In genomic region chr3:57952651-57953050, GRCh38 we compare ENCODE assay signal across 12 cellular contexts. TPM values are rescaled to one million over a fixed set of nuclear protein-coding genes. Genes with fewer than 3 reads are reported as not detected.
DNase-seq lines count a peak whose midpoint lies in the region; ATAC-seq and TF ChIP-seq lines count a peak whose summit lies in the region.
"Had no signal": no experiment of that assay in that cellular context is flagged by ENCODE, and none has a peak within 500 bp of the region (broad histone marks: within the 10 kb centered on the region; RNA-seq: fewer than 3 reads in every experiment).

No MANE protein-coding gene starts in this region.

- 34 to 73% methylated on average over 2 to 3 of the region's 5 CpGs for WGBS in gastroesophageal sphincter (ENCODE audit: low coverage in 1 of 2), 2 donors

- H3K27me3 ChIP-seq in gastroesophageal sphincter: no peaks in the 10 kb centered on the region
- no peaks in the 10 kb centered on the region for H3K27me3 ChIP-seq in parathyroid adenoma (ENCODE audit: control insufficient read depth, insufficient read depth, low read length)
- H3K27me3 ChIP-seq in vagina: no peaks in the 10 kb centered on the region
- H3K27me3 ChIP-seq: body of pancreas had no signal

- no peak for TF ChIP-seq EP300 in gastroesophageal sphincter (IDR thresholded peaks at IDR 0.05)

- no peaks in the 10 kb centered on the region for H3K36me3 Mint-ChIP-seq in activated T-cell treated with anti-CD3 and anti-CD28 coated beads, Interleukin-2, amount 50 U/mL, for 72 hours (ENCODE audit: insufficient read depth in 2 of 2)

- H3K27me3 Mint-ChIP-seq in activated T-cell treated with anti-CD3 and anti-CD28 coated beads, Interleukin-2, amount 50 U/mL, for 72 hours (ENCODE audit: low read depth): peaks cover 12% of the 10 kb centered on the region

- H3K27ac Mint-ChIP-seq in activated T-cell treated with anti-CD3 and anti-CD28 coated beads, Interleukin-2, amount 50 U/mL, for 72 hours: no peak overlapping the region
- H3K27ac Mint-ChIP-seq: activated T-helper 17 cell treated with anti-CD3 and anti-CD28 coated beads, Interleukin-2, amount 50 U/mL, for 72 hours had no signal

- no peak overlapping the region for H3K4me2 ChIP-seq in parathyroid adenoma (ENCODE audit: low read length)

- TF ChIP-seq CTCF in gastroesophageal sphincter (IDR thresholded peaks at IDR 0.05) (no peak), parathyroid adenoma (IDR thresholded peaks at IDR 0.05) (no peak), vagina (IDR thresholded peaks at IDR 0.05) (no peak)

- H3K4me3 ChIP-seq in gastroesophageal sphincter: no peak overlapping the region
- H3K4me3 ChIP-seq in parathyroid adenoma (ENCODE audit: low read depth, low read length): no peak overlapping the region
- H3K4me3 ChIP-seq in vagina: no peak overlapping the region
- H3K4me3 ChIP-seq: body of pancreas had no signal

- no peak overlapping the region for H2AFZ ChIP-seq in parathyroid adenoma

- peak; percentile 5 for DNase-seq in cardiac septum (ENCODE audit: low spot score)
- no peak for DNase-seq in Right ventricle myocardium inferior (ENCODE audit: missing footprints)
- DNase-seq in vagina (ENCODE audit: extremely low spot score in 2 of 2): no peak
- no peak for DNase-seq in activated T-cell treated with anti-CD3 and anti-CD28 coated beads, Interleukin-2, amount 50 U/mL, for 72 hours
- DNase-seq: activated CD4-positive, alpha-beta T cell treated with anti-CD3 and anti-CD28 coated beads for 48 hours; MV-4-11 had no signal

- H3K4me1 Mint-ChIP-seq in activated T-cell treated with anti-CD3 and anti-CD28 coated beads, Interleukin-2, amount 50 U/mL, for 72 hours (ENCODE audit: low read depth): peaks cover 18% of the 10 kb centered on the region
- H3K4me1 Mint-ChIP-seq: activated T-helper 17 cell treated with anti-CD3 and anti-CD28 coated beads, Interleukin-2, amount 50 U/mL, for 72 hours had no signal

- TF ChIP-seq POLR2A in gastroesophageal sphincter (IDR thresholded peaks at IDR 0.05) (no peak), vagina (IDR thresholded peaks at IDR 0.05) (no peak)

- H3K4me3 Mint-ChIP-seq in activated T-cell treated with anti-CD3 and anti-CD28 coated beads, Interleukin-2, amount 50 U/mL, for 72 hours: no peak overlapping the region
- H3K4me3 Mint-ChIP-seq: activated T-helper 17 cell treated with anti-CD3 and anti-CD28 coated beads, Interleukin-2, amount 50 U/mL, for 72 hours had no signal

- intact Hi-C loops in cardiac septum (cut with DNase I): loop anchor here (2.0 kb wide), 2 partner anchors 46 to 60 kb away; no protein-coding TSS in a partner anchor
- intact Hi-C loops in Right ventricle myocardium inferior (cut with DNase I): loop anchor here (5.0 kb wide), 2 partner anchors 55 to 215 kb away; partner anchors contain the start of gene FLNB
- intact Hi-C loops in vagina (cut with DNase I): no loop called here

- H3K4me1 ChIP-seq in gastroesophageal sphincter (peaks cover 13 to 72% (median 41%) of the 10 kb centered on the region in 3 donors), parathyroid adenoma (peaks cover 5% of the 10 kb centered on the region), vagina (peaks cover 31% of the 10 kb centered on the region)

- H3K9me3 Mint-ChIP-seq in activated T-cell treated with anti-CD3 and anti-CD28 coated beads, Interleukin-2, amount 50 U/mL, for 72 hours: no peaks in the 10 kb centered on the region
- H3K9me3 Mint-ChIP-seq: activated T-helper 17 cell treated with anti-CD3 and anti-CD28 coated beads, Interleukin-2, amount 50 U/mL, for 72 hours had no signal

- H3K36me3 ChIP-seq in gastroesophageal sphincter (no peaks in the 10 kb centered on the region), parathyroid adenoma (ENCODE audit: control insufficient read depth, insufficient read depth, low read length) (no peaks in the 10 kb centered on the region), vagina (no peaks in the 10 kb centered on the region)

- no peak overlapping the region for H3K9ac ChIP-seq in parathyroid adenoma

- ATAC-seq in Right ventricle myocardium inferior (no peak), gastroesophageal sphincter (no peak), GM21619 (IDR thresholded peaks at IDR 0.05; ENCODE audit: unreplicated experiment) (no peak), GM19023 (IDR thresholded peaks at IDR 0.05; ENCODE audit: unreplicated experiment) (no peak)
- ATAC-seq in activated T-cell treated with anti-CD3 and anti-CD28 coated beads, Interleukin-2, amount 50 U/mL, for 72 hours (replicated peaks in 1 of 2): no peak
- ATAC-seq: activated T-helper 17 cell treated with anti-CD3 and anti-CD28 coated beads, Interleukin-2, amount 50 U/mL, for 72 hours; body of pancreas had no signal

- H3K79me2 ChIP-seq in parathyroid adenoma: no peaks in the 10 kb centered on the region

- peak overlapping the region; percentile 90 to 99 (median 95) for H3K27ac ChIP-seq in gastroesophageal sphincter
- peak overlapping the region; percentile 42 for H3K27ac ChIP-seq in parathyroid adenoma
- peak overlapping the region; percentile 73 for H3K27ac ChIP-seq in vagina

- no peaks in the 10 kb centered on the region for H3K9me3 ChIP-seq in gastroesophageal sphincter
- H3K9me3 ChIP-seq in parathyroid adenoma (ENCODE audit: control insufficient read depth, low read length): no peaks in the 10 kb centered on the region
- no peaks in the 10 kb centered on the region for H3K9me3 ChIP-seq in vagina
- H3K9me3 ChIP-seq: body of pancreas had no signal

RNA-seq across cellular contexts. Expression of gene FLNB, which starts 55.6 kb away (rescaled TPM):
- total RNA-seq in cardiac septum (58.1 TPM), Right ventricle myocardium inferior (32.1 TPM), gastroesophageal sphincter (100 to 1,000 TPM in 1 of 4 donors, 10 to 100 TPM in 3; 60.2 to 138 (median 96.2) TPM), vagina (147 TPM)
- total RNA-seq in activated T-cell treated with anti-CD3 and anti-CD28 coated beads, Interleukin-2, amount 50 U/mL, for 72 hours: 10 to 100 TPM; 46.1 to 56.7 TPM

Comparison
In these comparisons a context has a peak if more than half of its experiments do, and no peak if none do; other contexts are left out.
1. H3K27ac ChIP-seq: peak in every context shown above with its lines; median percentile 95 in gastroesophageal sphincter; 73 in vagina; 42 in parathyroid adenoma.